1 cellular context compared by ENCODE assay signal in the genomic region with DNA sequence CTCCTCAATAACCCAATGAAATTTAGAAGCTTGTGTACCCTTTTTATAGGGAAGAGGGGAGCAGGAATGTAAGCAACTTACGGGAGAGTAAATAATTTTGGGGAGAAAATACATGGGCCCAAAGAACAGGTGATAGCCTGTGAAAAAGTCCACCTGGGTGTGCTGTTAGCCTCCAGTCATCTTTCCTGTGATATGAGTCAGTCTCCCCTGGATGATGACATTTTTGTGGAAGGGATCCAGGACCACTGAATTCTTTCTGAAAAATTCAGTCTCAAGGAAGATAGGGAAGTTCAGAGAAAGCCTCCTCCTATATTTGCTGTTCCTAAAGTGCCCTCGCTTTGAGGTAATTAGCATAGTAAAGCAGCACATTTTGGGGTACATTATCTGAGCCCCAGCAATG.
TF ChIP-seq lines count a peak whose summit lies in the region.

No MANE protein-coding gene starts in this region.

TF ChIP-seq in SK-N-SH, 30 proteins besides CTCF, POLR2A, EP300 and RAD21 (continued from another document):
- TF ChIP-seq REST (IDR thresholded peaks at IDR 0.05; ENCODE audit: low read depth, low read length) (no peak), FOSL2 (IDR thresholded peaks at IDR 0.05; ENCODE audit: borderline replicate concordance, low read depth) (no peak)
- TF ChIP-seq, protein P1, sequence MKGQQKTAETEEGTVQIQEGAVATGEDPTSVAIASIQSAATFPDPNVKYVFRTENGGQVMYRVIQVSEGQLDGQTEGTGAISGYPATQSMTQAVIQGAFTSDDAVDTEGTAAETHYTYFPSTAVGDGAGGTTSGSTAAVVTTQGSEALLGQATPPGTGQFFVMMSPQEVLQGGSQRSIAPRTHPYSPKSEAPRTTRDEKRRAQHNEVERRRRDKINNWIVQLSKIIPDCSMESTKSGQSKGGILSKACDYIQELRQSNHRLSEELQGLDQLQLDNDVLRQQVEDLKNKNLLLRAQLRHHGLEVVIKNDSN (IDR thresholded peaks at IDR 0.05; ENCODE audit: borderline replicate concordance, low read depth), result no peak
TF ChIP-seq in SK-N-SH: peak in this region for 0.
